In genomic region chr2:209830722-209831465, GRCh38 we compare ENCODE assay signal across 29 cellular contexts. TPM values are rescaled to one million over a fixed set of nuclear protein-coding genes. Genes with fewer than 3 reads are reported as not detected.
"Had no signal": no experiment of that assay in that cellular context is flagged by ENCODE, and none has a peak within 500 bp of the region (broad histone marks: within the 10 kb centered on the region; RNA-seq: fewer than 3 reads in every experiment).

No MANE protein-coding gene starts in this region.

- H3K4me3 ChIP-seq: adrenal gland, K562, SJSA1 had no signal

- H3K27me3 ChIP-seq: adrenal gland, SJSA1 had no signal

- H3K36me3 ChIP-seq: adrenal gland, SJSA1, WERI-Rb-1 had no signal

- H3K27ac ChIP-seq: adrenal gland, SJSA1, WERI-Rb-1 had no signal

- DNase-seq: activated CD4-positive, alpha-beta T cell treated with anti-CD3 and anti-CD28 coated beads for 4 hours; activated CD8-positive, alpha-beta memory T cell treated with anti-CD3 and anti-CD28 coated beads, Interleukin-2, amount 50 U/mL, for 48 hours; activated CD8-positive, alpha-beta T cell treated with anti-CD3 and anti-CD28 coated beads, Interleukin-2, amount 10 ng/mL, durations not matched to agents 7 days and 5 days; activated naive CD4-positive, alpha-beta T cell treated with anti-CD3 and anti-CD28 coated beads, Interleukin-2, amount 50 U/mL, for 16 hours; activated naive CD8-positive, alpha-beta T cell treated with anti-CD3 and anti-CD28 coated beads, Interleukin-2, amount 10 ng/mL, durations not matched to agents 7 days and 5 days; activated T-cell treated with anti-CD3 and anti-CD28 coated beads, Interleukin-2, amount 50 U/mL, for 1 hour; adrenal gland; anterior cingulate cortex; central memory CD4-positive, alpha-beta T cell; Karpas-422; MM.1S; NCI-H1105; NCI-H146; NCI-H187 treated with DMSO at 0.1 percent for 48 hours; NCI-H2081 treated with DMSO at 0.1 percent for 48 hours; NCI-H2171; NCI-H226; NCI-H526 treated with DMSO at 0.1 percent for 48 hours; NCI-H82; SHP77; T-helper 9 cell; WERI-Rb-1 had no signal

- ATAC-seq: activated CD4-positive, CD25-positive, alpha-beta regulatory T cell treated with anti-CD3 and anti-CD28 coated beads, Interleukin-2, amount 50 U/mL, for 24 hours; activated CD8-positive, alpha-beta T cell treated with anti-CD3 and anti-CD28 coated beads, Interleukin-2, amount 10 ng/mL, durations not matched to agents 7 days and 5 days; K562 had no signal

- H3K4me1 ChIP-seq: adrenal gland, SJSA1 had no signal

- H3K36me3 Mint-ChIP-seq: activated naive CD8-positive, alpha-beta T cell treated with anti-CD3 and anti-CD28 coated beads, Interleukin-2, amount 10 ng/mL, durations not matched to agents 7 days and 5 days had no signal

- H3K4me1 Mint-ChIP-seq: activated naive CD8-positive, alpha-beta T cell treated with anti-CD3 and anti-CD28 coated beads, Interleukin-2, amount 10 ng/mL, durations not matched to agents 7 days and 5 days had no signal

- H3K4me3 Mint-ChIP-seq: activated CD8-positive, alpha-beta T cell treated with anti-CD3 and anti-CD28 coated beads, Interleukin-2, amount 10 ng/mL, durations not matched to agents 7 days and 5 days; activated naive CD8-positive, alpha-beta T cell treated with anti-CD3 and anti-CD28 coated beads, Interleukin-2, amount 10 ng/mL, durations not matched to agents 7 days and 5 days; T-helper 1 cell treated with Interleukin-12 subunit alpha and Interleukin-12 subunit beta and Interleukin-4 antibody, amounts not matched to agents 30 μg/mL and 1 μg/mL, for 36 hours had no signal

- H3K9me3 ChIP-seq: adrenal gland, SJSA1 had no signal

- H3K27ac Mint-ChIP-seq: activated CD8-positive, alpha-beta T cell treated with anti-CD3 and anti-CD28 coated beads, Interleukin-2, amount 10 ng/mL, durations not matched to agents 7 days and 5 days; activated naive CD8-positive, alpha-beta T cell treated with anti-CD3 and anti-CD28 coated beads, Interleukin-2, amount 10 ng/mL, durations not matched to agents 7 days and 5 days; T-helper 1 cell treated with Interleukin-12 subunit alpha and Interleukin-12 subunit beta and Interleukin-4 antibody, amounts not matched to agents 30 μg/mL and 1 μg/mL, for 36 hours had no signal

- H3K9me3 Mint-ChIP-seq: activated naive CD8-positive, alpha-beta T cell treated with anti-CD3 and anti-CD28 coated beads, Interleukin-2, amount 10 ng/mL, durations not matched to agents 7 days and 5 days; T-helper 1 cell treated with Interleukin-12 subunit alpha and Interleukin-12 subunit beta and Interleukin-4 antibody, amounts not matched to agents 30 μg/mL and 1 μg/mL, for 36 hours had no signal

- FAIRE-seq: K562, RCC 7860 had no signal

RNA-seq across cellular contexts. Expression of gene UNC80, which starts 59.3 kb away (rescaled TPM):
- total RNA-seq: activated CD8-positive, alpha-beta T cell treated with anti-CD3 and anti-CD28 coated beads, Interleukin-2, amount 10 ng/mL, durations not matched to agents 7 days and 5 days; activated naive CD8-positive, alpha-beta T cell treated with anti-CD3 and anti-CD28 coated beads, Interleukin-2, amount 10 ng/mL, durations not matched to agents 7 days and 5 days; NCI-H460; OCI-LY7; SJSA1 had no signal
